29 cellular contexts compared by ENCODE assay signal in the genomic region with DNA sequence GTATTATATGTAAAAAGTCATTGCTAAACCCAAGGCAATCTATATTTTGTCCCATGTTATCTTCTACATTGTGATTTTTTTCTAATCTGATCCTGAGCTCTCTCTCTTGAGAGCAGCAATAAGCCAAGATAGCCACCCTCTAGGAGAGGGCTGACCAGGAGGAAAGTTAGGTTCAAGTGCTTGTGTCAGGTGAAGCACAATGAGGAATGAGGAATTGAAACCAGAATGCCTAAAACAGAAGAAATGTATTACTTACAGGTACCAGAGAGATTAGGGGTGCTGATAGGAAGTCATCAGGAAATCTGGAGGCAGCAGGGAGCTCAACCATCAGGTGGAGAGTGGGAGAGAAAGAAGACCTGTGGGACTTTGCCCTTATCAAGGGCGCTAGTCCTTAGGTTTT.
"Had no signal": no experiment of that assay in that cellular context is flagged by ENCODE, and none has a peak within 500 bp of the region (broad histone marks: within the 10 kb centered on the region; RNA-seq: fewer than 3 reads in every experiment).

No MANE protein-coding gene starts in this region.

- H3K4me2 ChIP-seq: hepatocyte had no signal

- H3K4me3 ChIP-seq: colonic mucosa, coronary artery, dorsolateral prefrontal cortex, esophagus muscularis mucosa, esophagus squamous epithelium, gastrocnemius medialis, gastroesophageal sphincter, heart left ventricle, heart right ventricle, hepatocyte had no signal

- H3K9me3 ChIP-seq: colonic mucosa, esophagus squamous epithelium, gastrocnemius medialis had no signal

- H3K9me3 Mint-ChIP-seq: dendritic cell treated with granulocyte-macrophage colony-stimulating factor and Interleukin-4, amounts not matched to agents 40 ng/mL and 50 ng/mL, for 4 days; effector memory CD8-positive, alpha-beta T cell had no signal

- FAIRE-seq: endometrium, endothelial cell of umbilical vein, frontal cortex had no signal

- H3K79me2 ChIP-seq: hepatocyte had no signal

- H3K27ac ChIP-seq: colonic mucosa, coronary artery, dorsolateral prefrontal cortex, epithelial cell of prostate, esophagus muscularis mucosa, esophagus squamous epithelium, foreskin keratinocyte, gastrocnemius medialis, gastroesophageal sphincter, heart left ventricle, heart right ventricle, hepatocyte had no signal

- H3K27me3 ChIP-seq: colonic mucosa, foreskin keratinocyte, gastrocnemius medialis had no signal

- H3K4me3 Mint-ChIP-seq: dendritic cell treated with granulocyte-macrophage colony-stimulating factor and Interleukin-4, amounts not matched to agents 40 ng/mL and 50 ng/mL, for 4 days; effector memory CD8-positive, alpha-beta T cell; endodermal cell had no signal

- H3K27ac Mint-ChIP-seq: dendritic cell treated with granulocyte-macrophage colony-stimulating factor and Interleukin-4, amounts not matched to agents 40 ng/mL and 50 ng/mL, for 4 days; effector memory CD8-positive, alpha-beta T cell; endodermal cell had no signal

- DNase-seq: colonic mucosa; cortex of kidney; dermis blood vessel endothelial cell; dorsolateral prefrontal cortex; effector CD4-positive, alpha-beta T cell; effector CD8-positive, alpha-beta T cell; effector memory CD4-positive, alpha-beta T cell; effector memory CD8-positive, alpha-beta T cell; endodermal cell; erythroblast; esophagus squamous epithelium; foreskin fibroblast; foreskin keratinocyte; foreskin melanocyte; gastrocnemius medialis; glutamatergic neuron; head of caudate nucleus; heart left ventricle; heart right ventricle had no signal

- H3K4me1 ChIP-seq: colonic mucosa, esophagus muscularis mucosa, esophagus squamous epithelium, foreskin keratinocyte, gastrocnemius medialis, gastroesophageal sphincter, heart left ventricle, heart right ventricle had no signal

- H2AFZ ChIP-seq: hepatocyte had no signal

- ATAC-seq: effector memory CD8-positive, alpha-beta T cell; esophagus mucosa; foreskin keratinocyte; gastrocnemius medialis; gastroesophageal sphincter; heart left ventricle; heart right ventricle had no signal

- H3K36me3 ChIP-seq: colonic mucosa, esophagus muscularis mucosa, esophagus squamous epithelium, gastrocnemius medialis, gastroesophageal sphincter, heart left ventricle, heart right ventricle had no signal
